8 cellular contexts compared by ENCODE assay signal in genomic region chr10:95229724-95230627, GRCh38. TPM values are rescaled to one million over a fixed set of nuclear protein-coding genes. Genes with fewer than 3 reads are reported as not detected.
A peak's percentile ranks its signal among the peaks of the same experiment; 100 is the strongest.
DNase-seq lines count a peak whose midpoint lies in the region; ATAC-seq, FAIRE-seq and TF ChIP-seq lines count a peak whose summit lies in the region.

No MANE protein-coding gene starts in this region.

- peaks cover 11% of the 10 kb centered on the region for H3K4me1 Mint-ChIP-seq in activated CD4-positive, alpha-beta T cell treated with anti-CD3 and anti-CD28 coated beads, Interleukin-2, amount 10 ng/mL, durations not matched to agents 24 days and 14 days
- peaks cover 11% of the 10 kb centered on the region for H3K4me1 Mint-ChIP-seq in activated naive CD8-positive, alpha-beta T cell treated with anti-CD3 and anti-CD28 coated beads for 36 hours

- TF ChIP-seq CTCF in suprapubic skin (IDR thresholded peaks at IDR 0.05) = no peak

- H3K36me3 Mint-ChIP-seq in activated CD4-positive, alpha-beta T cell treated with anti-CD3 and anti-CD28 coated beads, Interleukin-2, amount 10 ng/mL, durations not matched to agents 24 days and 14 days (ENCODE audit: low read depth) = peaks cover 15% of the 10 kb centered on the region
- peaks cover 26% of the 10 kb centered on the region for H3K36me3 Mint-ChIP-seq in activated naive CD8-positive, alpha-beta T cell treated with anti-CD3 and anti-CD28 coated beads for 36 hours

- TF ChIP-seq EP300 in suprapubic skin (IDR thresholded peaks at IDR 0.05) = no peak

- H3K4me3 ChIP-seq in iPS-18c (ENCODE audit: insufficient read depth, low read depth, low read length) (peak overlapping the region; percentile 62), suprapubic skin (peak overlapping the region; percentile 43)

- no peaks in the 10 kb centered on the region for H3K4me1 ChIP-seq in suprapubic skin

- DNase-seq in activated CD4-positive, alpha-beta T cell treated with anti-CD3 and anti-CD28 coated beads, Interleukin-2, amount 10 ng/mL, durations not matched to agents 24 days and 14 days = no peak
- no peak for DNase-seq in activated CD4-positive, alpha-beta T cell treated with anti-CD3 and anti-CD28 coated beads for 48 hours
- no peak for DNase-seq in activated naive CD8-positive, alpha-beta T cell treated with anti-CD3 and anti-CD28 coated beads for 36 hours
- DNase-seq in suprapubic skin (ENCODE audit: low spot score in 2 of 2) (no peak), GM19239 (ENCODE audit: insufficient read length, low spot score) (no peak), HUDEP-2 (lab: John Stamatoyannopoulos, UW; ENCODE audit: unreplicated experiment in 76 of 76) (no peak)

- peaks cover 8% of the 10 kb centered on the region for H3K27me3 Mint-ChIP-seq in activated CD4-positive, alpha-beta T cell treated with anti-CD3 and anti-CD28 coated beads, Interleukin-2, amount 10 ng/mL, durations not matched to agents 24 days and 14 days
- peaks cover 18% of the 10 kb centered on the region for H3K27me3 Mint-ChIP-seq in activated naive CD8-positive, alpha-beta T cell treated with anti-CD3 and anti-CD28 coated beads for 36 hours

- 54% methylated on average over 10 of the region's 10 CpGs for WGBS in suprapubic skin

- H3K9me3 Mint-ChIP-seq in activated CD4-positive, alpha-beta T cell treated with anti-CD3 and anti-CD28 coated beads, Interleukin-2, amount 10 ng/mL, durations not matched to agents 24 days and 14 days = peaks cover 12% of the 10 kb centered on the region
- peaks cover 11% of the 10 kb centered on the region for H3K9me3 Mint-ChIP-seq in activated naive CD8-positive, alpha-beta T cell treated with anti-CD3 and anti-CD28 coated beads for 36 hours

- no peak for ATAC-seq in GM19397 (IDR thresholded peaks at IDR 0.05; ENCODE audit: unreplicated experiment)

- FAIRE-seq in GM19239 (lab: Jason Lieb, UNC) = no peak

- no peaks in the 10 kb centered on the region for H3K36me3 ChIP-seq in suprapubic skin

- H3K4me3 Mint-ChIP-seq in activated CD4-positive, alpha-beta T cell treated with anti-CD3 and anti-CD28 coated beads, Interleukin-2, amount 10 ng/mL, durations not matched to agents 24 days and 14 days = peak overlapping the region; percentile 82
- peak overlapping the region; percentile 86 for H3K4me3 Mint-ChIP-seq in activated naive CD8-positive, alpha-beta T cell treated with anti-CD3 and anti-CD28 coated beads for 36 hours

- H3K27ac ChIP-seq in suprapubic skin = no peak overlapping the region

- no peaks in the 10 kb centered on the region for H3K27me3 ChIP-seq in suprapubic skin

- H3K27ac Mint-ChIP-seq in activated CD4-positive, alpha-beta T cell treated with anti-CD3 and anti-CD28 coated beads, Interleukin-2, amount 10 ng/mL, durations not matched to agents 24 days and 14 days = peak overlapping the region; percentile 85
- peak overlapping the region; percentile 93 for H3K27ac Mint-ChIP-seq in activated naive CD8-positive, alpha-beta T cell treated with anti-CD3 and anti-CD28 coated beads for 36 hours

- no peaks in the 10 kb centered on the region for H3K9me3 ChIP-seq in iPS-18c (ENCODE audit: control insufficient read depth, insufficient read depth, low read length)
- no peaks in the 10 kb centered on the region for H3K9me3 ChIP-seq in suprapubic skin

- intact Hi-C loops in activated CD4-positive, alpha-beta T cell treated with anti-CD3 and anti-CD28 coated beads, Interleukin-2, amount 10 ng/mL, durations not matched to agents 24 days and 14 days (cut with micrococcal nuclease) = no loop called here

- TF ChIP-seq POLR2A in suprapubic skin (IDR thresholded peaks at IDR 0.05) = no peak

RNA-seq across cellular contexts. Expression of gene ACSM6, which starts 35.9 kb away (rescaled TPM):
- not detected in 2 replicates for total RNA-seq in activated CD4-positive, alpha-beta T cell treated with anti-CD3 and anti-CD28 coated beads, Interleukin-2, amount 10 ng/mL, durations not matched to agents 24 days and 14 days
- total RNA-seq in activated naive CD8-positive, alpha-beta T cell treated with anti-CD3 and anti-CD28 coated beads for 36 hours = not detected
- total RNA-seq in suprapubic skin = 1 to 10 TPM; 1.1 to 5.5 (median 3.0) TPM
